Comparison of ENCODE assay signal across 1 cellular context in genomic region chr12:2268478-2269286, GRCh38.
A peak's percentile ranks its signal among the peaks of the same experiment; 100 is the strongest.
TF ChIP-seq lines count a peak whose summit lies in the region.

No MANE protein-coding gene starts in this region.

TF ChIP-seq in SK-N-SH, 30 proteins besides CTCF, POLR2A, EP300 and RAD21 (continued from another document):
- TF ChIP-seq USF1 (IDR thresholded peaks at IDR 0.05; ENCODE audit: borderline replicate concordance, low read depth) (no peak), GABPA (IDR thresholded peaks at IDR 0.05; ENCODE audit: low read depth) (no peak), TEAD4 (IDR thresholded peaks at IDR 0.05; ENCODE audit: borderline replicate concordance, insufficient read depth) (peak; percentile 97), JUND (IDR thresholded peaks at IDR 0.05) (peak; percentile 87), PBX3 (IDR thresholded peaks at IDR 0.05) (peak; percentile 93), FOXJ3 (CRISPR knock-in tag; IDR thresholded peaks at IDR 0.05) (no peak), FOSL2 (IDR thresholded peaks at IDR 0.05; ENCODE audit: borderline replicate concordance, low read depth) (peak; percentile 85), MAX (IDR thresholded peaks at IDR 0.05; ENCODE audit: low read depth) (peak; percentile 85), REST (IDR thresholded peaks at IDR 0.05; ENCODE audit: low read depth, low read length) (peak; percentile 59; the same call in 1 of the 2 replicates), GATA2 (CRISPR knock-in tag; IDR thresholded peaks at IDR 0.05) (no peak), RXRA (IDR thresholded peaks at IDR 0.05; ENCODE audit: borderline replicate concordance, low read depth) (peak; percentile 88), NFIC (IDR thresholded peaks at IDR 0.05; ENCODE audit: borderline replicate concordance) (peak; percentile 69), TCF12 (IDR thresholded peaks at IDR 0.05) (peak; percentile 95)
- TF ChIP-seq, protein P1, sequence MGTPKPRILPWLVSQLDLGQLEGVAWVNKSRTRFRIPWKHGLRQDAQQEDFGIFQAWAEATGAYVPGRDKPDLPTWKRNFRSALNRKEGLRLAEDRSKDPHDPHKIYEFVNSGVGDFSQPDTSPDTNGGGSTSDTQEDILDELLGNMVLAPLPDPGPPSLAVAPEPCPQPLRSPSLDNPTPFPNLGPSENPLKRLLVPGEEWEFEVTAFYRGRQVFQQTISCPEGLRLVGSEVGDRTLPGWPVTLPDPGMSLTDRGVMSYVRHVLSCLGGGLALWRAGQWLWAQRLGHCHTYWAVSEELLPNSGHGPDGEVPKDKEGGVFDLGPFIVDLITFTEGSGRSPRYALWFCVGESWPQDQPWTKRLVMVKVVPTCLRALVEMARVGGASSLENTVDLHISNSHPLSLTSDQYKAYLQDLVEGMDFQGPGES (IDR thresholded peaks at IDR 0.05; ENCODE audit: low read depth, low read length): no peak
- TF ChIP-seq, protein P2, sequence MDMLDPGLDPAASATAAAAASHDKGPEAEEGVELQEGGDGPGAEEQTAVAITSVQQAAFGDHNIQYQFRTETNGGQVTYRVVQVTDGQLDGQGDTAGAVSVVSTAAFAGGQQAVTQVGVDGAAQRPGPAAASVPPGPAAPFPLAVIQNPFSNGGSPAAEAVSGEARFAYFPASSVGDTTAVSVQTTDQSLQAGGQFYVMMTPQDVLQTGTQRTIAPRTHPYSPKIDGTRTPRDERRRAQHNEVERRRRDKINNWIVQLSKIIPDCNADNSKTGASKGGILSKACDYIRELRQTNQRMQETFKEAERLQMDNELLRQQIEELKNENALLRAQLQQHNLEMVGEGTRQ (IDR thresholded peaks at IDR 0.05; ENCODE audit: borderline replicate concordance, low read depth, low read length): no peak
